In genomic region chr17:81845361-81845760, GRCh38 we compare ENCODE assay signal across 2 cellular contexts.
TF ChIP-seq lines count a peak whose summit lies in the region.

No MANE protein-coding gene starts in this region.

TF ChIP-seq in HepG2, 621 proteins besides CTCF, POLR2A, EP300 and RAD21:
- 0 out of 2 replicates have a peak, but pooled peaks have one; percentile 41 for TF ChIP-seq HES4 (CRISPR knock-in tag; IDR thresholded peaks at IDR 0.05; ENCODE audit: borderline replicate concordance)
- TF ChIP-seq SP4 (CRISPR knock-in tag; IDR thresholded peaks at IDR 0.05) = 0 out of 2 replicates have a peak, but pooled peaks have one; percentile 32
- TF ChIP-seq EED (CRISPR knock-in tag; IDR thresholded peaks at IDR 0.05) = no peak
- no peak for TF ChIP-seq DPF2 (CRISPR knock-in tag; IDR thresholded peaks at IDR 0.05; ENCODE audit: borderline replicate concordance, low read depth)
- TF ChIP-seq, protein P1, sequence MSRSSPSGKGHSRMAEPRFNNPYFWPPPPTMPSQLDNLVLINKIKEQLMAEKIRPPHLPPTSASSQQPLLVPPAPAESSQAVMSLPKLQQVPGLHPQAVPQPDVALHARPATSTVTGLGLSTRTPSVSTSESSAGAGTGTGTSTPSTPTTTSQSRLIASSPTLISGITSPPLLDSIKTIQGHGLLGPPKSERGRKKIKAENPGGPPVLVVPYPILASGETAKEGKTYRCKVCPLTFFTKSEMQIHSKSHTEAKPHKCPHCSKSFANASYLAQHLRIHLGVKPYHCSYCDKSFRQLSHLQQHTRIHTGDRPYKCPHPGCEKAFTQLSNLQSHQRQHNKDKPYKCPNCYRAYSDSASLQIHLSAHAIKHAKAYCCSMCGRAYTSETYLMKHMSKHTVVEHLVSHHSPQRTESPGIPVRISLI (CRISPR knock-in tag; IDR thresholded peaks at IDR 0.05; ENCODE audit: borderline replicate concordance) = no peak
- no peak for TF ChIP-seq CAMTA2 (CRISPR knock-in tag; IDR thresholded peaks at IDR 0.05; ENCODE audit: borderline replicate concordance)
- TF ChIP-seq PLRG1 (conservative IDR thresholded peaks at IDR 0.05) = no peak
- TF ChIP-seq HOXA3 (CRISPR knock-in tag; IDR thresholded peaks at IDR 0.05) = 0 out of 2 replicates have a peak, but pooled peaks have one; percentile 3
- TF ChIP-seq PRPF4 (IDR thresholded peaks at IDR 0.05; ENCODE audit: low read depth, low read length, poor library complexity, severe bottlenecking) = no peak
- no peak for TF ChIP-seq MEIS1 (CRISPR knock-in tag; IDR thresholded peaks at IDR 0.05; ENCODE audit: borderline replicate concordance)
- TF ChIP-seq ZNF616 (CRISPR knock-in tag; IDR thresholded peaks at IDR 0.05; ENCODE audit: low read depth) = no peak

TF ChIP-seq in IMR-90, 13 proteins besides CTCF, POLR2A, EP300 and RAD21:
- TF ChIP-seq CHD1 (IDR thresholded peaks at IDR 0.05; ENCODE audit: low read depth, low read length) (no peak), RFX5 (IDR thresholded peaks at IDR 0.05; ENCODE audit: low read depth, low read length) (no peak), RCOR1 (IDR thresholded peaks at IDR 0.05; ENCODE audit: insufficient replicate concordance, low read length) (no peak), ELK1 (IDR thresholded peaks at IDR 0.05; ENCODE audit: borderline replicate concordance, low read depth, low read length) (no peak), FOS (IDR thresholded peaks at IDR 0.05; ENCODE audit: low read depth, low read length) (no peak), SMC3 (IDR thresholded peaks at IDR 0.05; ENCODE audit: low read depth, low read length) (no peak), BHLHE40 (IDR thresholded peaks at IDR 0.05; ENCODE audit: low read depth, low read length) (no peak), NFE2L2 (IDR thresholded peaks at IDR 0.05; ENCODE audit: low read depth, low read length) (no peak), MAFK (IDR thresholded peaks at IDR 0.05; ENCODE audit: low read depth, low read length) (no peak)
TF ChIP-seq in IMR-90: peak in this region for 0.
